14 cellular contexts compared by ENCODE assay signal in genomic region chr20:57400262-57400701, GRCh38. TPM values are rescaled to one million over a fixed set of nuclear protein-coding genes. Genes with fewer than 3 reads are reported as not detected.
A peak's percentile ranks its signal among the peaks of the same experiment; 100 is the strongest.
DNase-seq lines count a peak whose midpoint lies in the region; ATAC-seq, FAIRE-seq and TF ChIP-seq lines count a peak whose summit lies in the region.
"Had no signal": no experiment of that assay in that cellular context is flagged by ENCODE, and none has a peak within 500 bp of the region (broad histone marks: within the 10 kb centered on the region; RNA-seq: fewer than 3 reads in every experiment).

No MANE protein-coding gene starts in this region.

- H3K9me3 ChIP-seq in BLaER1 (no peaks in the 10 kb centered on the region), endodermal cell (ENCODE audit: control insufficient read depth, low read length) (no peaks in the 10 kb centered on the region)
- H3K9me3 ChIP-seq: pancreas had no signal

- no peaks in the 10 kb centered on the region for H3K9me3 Mint-ChIP-seq in activated naive CD8-positive, alpha-beta T cell treated with anti-CD3 and anti-CD28 coated beads, Interleukin-2, amount 50 U/mL, for 24 hours
- H3K9me3 Mint-ChIP-seq in natural killer cell (no peaks in the 10 kb centered on the region), endodermal cell (no peaks in the 10 kb centered on the region)

- peaks cover 76% of the 10 kb centered on the region for H3K36me3 Mint-ChIP-seq in activated naive CD8-positive, alpha-beta T cell treated with anti-CD3 and anti-CD28 coated beads, Interleukin-2, amount 50 U/mL, for 24 hours (ENCODE audit: low read depth)
- H3K36me3 Mint-ChIP-seq in natural killer cell (no peaks in the 10 kb centered on the region), endodermal cell (ENCODE audit: low read depth) (peaks cover 45% of the 10 kb centered on the region)

- H3K4me1 ChIP-seq in BLaER1: peaks cover 100% of the 10 kb centered on the region
- no peaks in the 10 kb centered on the region for H3K4me1 ChIP-seq in endodermal cell (ENCODE audit: control insufficient read depth, insufficient read depth, low read length)
- H3K4me1 ChIP-seq: pancreas had no signal

- H3K27me3 ChIP-seq in BLaER1 (no peaks in the 10 kb centered on the region), endodermal cell (ENCODE audit: control insufficient read depth, insufficient read depth, low read length, poor library complexity, severe bottlenecking) (no peaks in the 10 kb centered on the region)
- H3K27me3 ChIP-seq: pancreas had no signal

- H4K20me1 ChIP-seq in BLaER1: peaks cover 100% of the 10 kb centered on the region

- intact Hi-C loops in natural killer cell (cut with micrococcal nuclease): no loop called here

- peaks cover 82% of the 10 kb centered on the region for H3K4me1 Mint-ChIP-seq in activated naive CD8-positive, alpha-beta T cell treated with anti-CD3 and anti-CD28 coated beads, Interleukin-2, amount 50 U/mL, for 24 hours
- H3K4me1 Mint-ChIP-seq in natural killer cell (peaks cover 78 to 96% of the 10 kb centered on the region in 2 donors), endodermal cell (peaks cover 5% of the 10 kb centered on the region)

- ATAC-seq in activated naive CD8-positive, alpha-beta T cell treated with anti-CD3 and anti-CD28 coated beads, Interleukin-2, amount 50 U/mL, for 24 hours: no peak
- no peak for ATAC-seq in natural killer cell
- ATAC-seq: SK-N-SH treated with all-trans-retinoic acid at 6 μM for 48 hours had no signal

- DNase-seq in GM18507 (ENCODE audit: extremely low spot score, insufficient read length, low read depth): no peak
- DNase-seq in activated naive CD8-positive, alpha-beta T cell treated with anti-CD3 and anti-CD28 coated beads, Interleukin-2, amount 50 U/mL, for 24 hours: no peak
- DNase-seq in natural killer cell: no peak
- no peak for DNase-seq in endodermal cell
- DNase-seq in NCI-H2196 treated with DMSO at 0.1 percent for 48 hours (lab: John Stamatoyannopoulos, UW; ENCODE audit: unreplicated experiment): no peak
- no peak for DNase-seq in RKO (ENCODE audit: low spot score)
- DNase-seq in DMS153 treated with DMSO at 0.1 percent for 48 hours (lab: John Stamatoyannopoulos, UW; ENCODE audit: unreplicated experiment): no peak
- DNase-seq: COR-L47, cortex of kidney, KBM-7, NCI-H446 had no signal

- H3K9ac ChIP-seq in BLaER1: peak overlapping the region; percentile 97
- H3K9ac ChIP-seq in endodermal cell (ENCODE audit: extremely low read depth, low read length, poor library complexity, severe bottlenecking): no peak overlapping the region

- H3K4me2 ChIP-seq in BLaER1: peak overlapping the region; percentile 99

- peak overlapping the region; percentile 55 for H3K4me3 ChIP-seq in BLaER1
- no peak overlapping the region for H3K4me3 ChIP-seq in endodermal cell (ENCODE audit: low read length)
- H3K4me3 ChIP-seq: pancreas had no signal

- H3K36me3 ChIP-seq in BLaER1: peaks cover 73% of the 10 kb centered on the region
- H3K36me3 ChIP-seq in endodermal cell (ENCODE audit: control insufficient read depth, insufficient read depth, low read length): peaks cover 23% of the 10 kb centered on the region

- FAIRE-seq in GM18507 (lab: Jason Lieb, UNC): peak; percentile 39
- FAIRE-seq: pancreas had no signal

- H3K4me3 Mint-ChIP-seq in activated naive CD8-positive, alpha-beta T cell treated with anti-CD3 and anti-CD28 coated beads, Interleukin-2, amount 50 U/mL, for 24 hours: peak overlapping the region; percentile 80
- H3K4me3 Mint-ChIP-seq in natural killer cell (peak overlapping the region; percentile 86), endodermal cell (no peak overlapping the region)

- peak overlapping the region; percentile 94 for H3K27ac Mint-ChIP-seq in activated naive CD8-positive, alpha-beta T cell treated with anti-CD3 and anti-CD28 coated beads, Interleukin-2, amount 50 U/mL, for 24 hours
- H3K27ac Mint-ChIP-seq in natural killer cell (peak overlapping the region; percentile 95 to 97), endodermal cell (no peak overlapping the region)

- H3K27me3 Mint-ChIP-seq in activated naive CD8-positive, alpha-beta T cell treated with anti-CD3 and anti-CD28 coated beads, Interleukin-2, amount 50 U/mL, for 24 hours: no peaks in the 10 kb centered on the region
- H3K27me3 Mint-ChIP-seq in natural killer cell (ENCODE audit: low read depth in 2 of 2): no peaks in the 10 kb centered on the region
- no peaks in the 10 kb centered on the region for H3K27me3 Mint-ChIP-seq in endodermal cell (ENCODE audit: insufficient read depth)

- 94 to 97% methylated on average over 8 to 11 of the region's 11 CpGs for WGBS in endodermal cell (ENCODE audit: insufficient coverage in 1 of 2, insufficient read length in 1 of 2), 2 experiments

- peak overlapping the region; percentile 96 for H3K27ac ChIP-seq in BLaER1
- H3K27ac ChIP-seq in endodermal cell (ENCODE audit: low read depth, low read length): no peak overlapping the region
- H3K27ac ChIP-seq: pancreas had no signal

- TF ChIP-seq CTCF in natural killer cell (IDR thresholded peaks at IDR 0.05) (no peak), endodermal cell (conservative IDR thresholded peaks at IDR 0.05) (no peak)

RNA-seq across cellular contexts. Expression of gene RBM38, which starts 9.1 kb away (rescaled TPM):
- 100 to 1,000 TPM; 217 to 392 (median 264) TPM for total RNA-seq in natural killer cell
- total RNA-seq in endodermal cell: 10 to 100 TPM; 29.0 to 30.2 TPM
- 58.7 TPM for polyA plus RNA-seq in endodermal cell (2013, experiment 1 of 2)
- 59.5 TPM for polyA plus RNA-seq in endodermal cell (2013, experiment 2 of 2)

RNA-seq across cellular contexts. Expression of gene RAE1, which starts 49.2 kb away (rescaled TPM):
- total RNA-seq in natural killer cell (10 to 100 TPM; 50.3 to 66.8 (median 52.5) TPM), endodermal cell (10 to 100 TPM; 41.2 to 43.8 TPM)
- polyA plus RNA-seq in endodermal cell (2013, experiment 1 of 2): 46.4 TPM
- 42.3 TPM for polyA plus RNA-seq in endodermal cell (2013, experiment 2 of 2)

Comparison
In these comparisons a context has a peak if more than half of its experiments do, and no peak if none do; other contexts are left out.
1. RNA of gene RBM38, which starts 9.1 kb away (total RNA-seq): 217 to 392 TPM in natural killer cell; 29.0 to 30.2 TPM in endodermal cell; every median in the first group is over 4 times any median in the second.